ENCODE assay signal across 7 cellular contexts in genomic region chr6:116008470-116009229, GRCh38. TPM values are rescaled to one million over a fixed set of nuclear protein-coding genes. Genes with fewer than 3 reads are reported as not detected.
DNase-seq lines count a peak whose midpoint lies in the region; ATAC-seq, FAIRE-seq and TF ChIP-seq lines count a peak whose summit lies in the region.

No MANE protein-coding gene starts in this region.

- FAIRE-seq in kidney (lab: Jason Lieb, UNC), result peak; percentile 61
- no peak for FAIRE-seq in HTR-8/SVneo (lab: Jason Lieb, UNC)

- H3K27ac ChIP-seq in kidney (ENCODE audit: low read depth in 2 of 2, low read length in 2 of 2), result peak overlapping the region in 1 of 2 donors; percentile 35

- intact Hi-C loops in kidney (cut with DNase I), result no loop called here

- no peak for TF ChIP-seq CTCF in WI38 (IDR thresholded peaks at IDR 0.05; ENCODE audit: low read depth, low read length)
- no peak for TF ChIP-seq CTCF in kidney (IDR thresholded peaks at IDR 0.05; ENCODE audit: borderline replicate concordance, extremely low read depth, insufficient read depth)

- H3K36me3 ChIP-seq in kidney (ENCODE audit: control insufficient read depth in 1 of 2, insufficient read depth in 2 of 2, low read length in 2 of 2), result no peaks in the 10 kb centered on the region

- no peaks in the 10 kb centered on the region for H3K9me3 ChIP-seq in kidney (ENCODE audit: control insufficient read depth in 1 of 2, low read length in 2 of 2)

- DNase-seq in kidney (no peak), activated gamma-delta T cell (lab: John Stamatoyannopoulos, UW) (no peak), HTR-8/SVneo (ENCODE audit: insufficient read length, low spot score) (no peak), NK-92 (lab: John Stamatoyannopoulos, UW; ENCODE audit: unreplicated experiment) (no peak)

- peaks cover 6 to 18% of the 10 kb centered on the region in 2 donors for H3K4me1 ChIP-seq in kidney (ENCODE audit: control insufficient read depth in 1 of 2, insufficient read depth in 1 of 2, low read depth in 1 of 2, low read length in 2 of 2)

- ATAC-seq in GM19455 (IDR thresholded peaks at IDR 0.05; ENCODE audit: unreplicated experiment) (peak; percentile 68), HG03135 (IDR thresholded peaks at IDR 0.05; ENCODE audit: unreplicated experiment) (peak; percentile 75)

- peak overlapping the region; percentile 8; the same call in 1 of the 2 replicates for H3K4me3 ChIP-seq in WI38 (ENCODE audit: low read depth, low read length)
- peak overlapping the region in 1 of 2 donors; percentile 14 for H3K4me3 ChIP-seq in kidney (ENCODE audit: low read length in 2 of 2)

- H3K9ac ChIP-seq in kidney (ENCODE audit: low read length in 2 of 2), result no peak overlapping the region

RNA-seq across cellular contexts. Expression of gene FRK, which starts 52.0 kb away (rescaled TPM):
- 25.0 TPM for total RNA-seq in kidney
- polyA plus RNA-seq in kidney (ENCODE audit: insufficient read depth, low read depth, low replicate concordance), result 5.9 TPM
